In the genomic region with DNA sequence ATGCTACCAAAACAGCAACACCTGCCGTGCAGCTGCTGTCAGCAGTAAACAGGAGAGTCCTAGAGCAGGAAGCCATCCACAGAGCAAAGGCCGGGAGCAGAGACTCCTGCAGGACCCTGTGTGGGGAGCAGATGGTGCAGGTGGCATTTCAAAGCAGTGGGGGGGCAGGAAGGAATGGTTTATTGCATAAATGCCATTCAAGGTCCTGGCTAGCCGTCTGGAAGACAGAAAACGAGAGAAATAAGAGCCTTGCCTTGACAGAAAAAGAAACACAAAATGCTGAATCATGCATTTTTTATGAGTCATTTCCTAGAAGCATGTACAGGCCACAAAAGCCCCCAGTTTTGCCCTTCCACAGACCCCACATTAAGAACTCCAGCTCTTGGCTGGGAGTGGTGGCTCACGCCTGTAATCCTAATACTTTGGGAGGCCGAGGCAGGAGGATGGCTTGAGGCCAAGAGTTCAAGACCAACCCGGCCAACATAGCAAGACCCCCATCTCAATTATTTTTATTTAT, we compare ENCODE assay signal across 10 cellular contexts. TPM values are rescaled to one million over a fixed set of nuclear protein-coding genes. Genes with fewer than 3 reads are reported as not detected.
A peak's percentile ranks its signal among the peaks of the same experiment; 100 is the strongest.
DNase-seq lines count a peak whose midpoint lies in the region; ATAC-seq and TF ChIP-seq lines count a peak whose summit lies in the region.
"Had no signal": no experiment of that assay in that cellular context is flagged by ENCODE, and none has a peak within 500 bp of the region (broad histone marks: within the 10 kb centered on the region; RNA-seq: fewer than 3 reads in every experiment).

No MANE protein-coding gene starts in this region.

- intact Hi-C loops in mammary epithelial cell (cut with micrococcal nuclease) = no loop called here
- intact Hi-C loops in uterus (cut with DNase I; ENCODE audit: low total_unique reads) = no loop called here
- intact Hi-C loops in left cardiac atrium (cut with DNase I) = no loop called here

- in situ Hi-C loops in mammary epithelial cell (cut with MboI; ENCODE audit: low sequenced_read_pairs in 2 of 2) = no loop called here

- H3K9ac ChIP-seq in mammary epithelial cell (ENCODE audit: insufficient read depth, low read length) = no peak overlapping the region

- peak overlapping the region; percentile 22 for H3K4me2 ChIP-seq in mammary epithelial cell (ENCODE audit: insufficient read depth, low read depth, low read length)

- CTCF ChIA-PET in mammary epithelial cell (lab: Charles Lee; ENCODE audit: low non-redundant PET) = no interaction called here

- H3K27me3 ChIP-seq in mammary epithelial cell (ENCODE audit: insufficient read depth, low read length) (no peaks in the 10 kb centered on the region), uterus (no peaks in the 10 kb centered on the region)
- H3K27me3 ChIP-seq: suprapubic skin had no signal

- BruUV-seq in mammary epithelial cell (replicated peaks; lab: Mats Ljungman, UMichigan) = no TSS peak

- TF ChIP-seq CTCF in mammary epithelial cell (conservative IDR thresholded peaks at IDR 0.05 in 1 of 2, IDR thresholded peaks at IDR 0.05 in 1 of 2; ENCODE audit: extremely low read depth in 1 of 2, insufficient read depth in 1 of 2, low read depth in 1 of 2, low read length in 2 of 2) (no peak), uterus (IDR thresholded peaks at IDR 0.05) (no peak)

- H3K27ac ChIP-seq in mammary epithelial cell (ENCODE audit: insufficient read depth, low read depth, low read length) (no peak overlapping the region), uterus (no peak overlapping the region)
- H3K27ac ChIP-seq: suprapubic skin had no signal

- H3K9me3 ChIP-seq in mammary epithelial cell (replicated peaks; ENCODE audit: insufficient read depth, low read length) = no peaks in the 10 kb centered on the region
- no peaks in the 10 kb centered on the region for H3K9me3 ChIP-seq in uterus
- H3K9me3 ChIP-seq: suprapubic skin had no signal

- no peaks in the 10 kb centered on the region for H3K79me2 ChIP-seq in mammary epithelial cell (ENCODE audit: insufficient read depth, low read length)

- H3K4me1 ChIP-seq in mammary epithelial cell (ENCODE audit: insufficient read depth, low read length) (peaks cover 10% of the 10 kb centered on the region), uterus (no peaks in the 10 kb centered on the region)

- DNase-seq in NOMO-1 (lab: John Stamatoyannopoulos, UW; ENCODE audit: unreplicated experiment in 2 of 2) (peak; percentile 22 to 59), NOMO-1 treated with dmso at 0.1 percent for 144 hours (lab: John Stamatoyannopoulos, UW; ENCODE audit: unreplicated experiment) (no peak), NCI-H2171 (lab: John Stamatoyannopoulos, UW) (peak; percentile 92), mammary epithelial cell (peak; percentile 45), skeletal muscle cell (ENCODE audit: low read depth) (peak; percentile 45), uterus (no peak), left cardiac atrium (no peak)

- no peak for TF ChIP-seq POLR2A in uterus (IDR thresholded peaks at IDR 0.05)

- peak overlapping the region; percentile 75 for H2AFZ ChIP-seq in mammary epithelial cell (ENCODE audit: low read depth, low read length)

- no peak overlapping the region for H3K4me3 ChIP-seq in mammary epithelial cell (replicated peaks in 1 of 3; ENCODE audit: insufficient read depth in 1 of 3, low read depth in 2 of 3, low read length in 3 of 3)
- no peak overlapping the region for H3K4me3 ChIP-seq in skeletal muscle cell (ENCODE audit: low read depth, low read length)
- no peak overlapping the region for H3K4me3 ChIP-seq in uterus
- H3K4me3 ChIP-seq: suprapubic skin had no signal

- no peaks in the 10 kb centered on the region for H4K20me1 ChIP-seq in mammary epithelial cell (ENCODE audit: insufficient read depth, low read length)

- dilution Hi-C loops in mammary epithelial cell (cut with HindIII; ENCODE audit: low sequenced_read_pairs) = no loop called here

- H3K36me3 ChIP-seq in mammary epithelial cell (ENCODE audit: insufficient read depth, low read length) (no peaks in the 10 kb centered on the region), uterus (no peaks in the 10 kb centered on the region)
- H3K36me3 ChIP-seq: suprapubic skin had no signal

- 56% methylated on average over 7 of the region's 7 CpGs for WGBS in mammary epithelial cell (ENCODE audit: low coverage, missing lambda C conversion rate)

- no peak for ATAC-seq in left cardiac atrium
- ATAC-seq in GM18907 (IDR thresholded peaks at IDR 0.05; ENCODE audit: unreplicated experiment) = no peak

RNA-seq across cellular contexts. Expression of a gene that starts 5.4 kb away (rescaled TPM):
- under 1 TPM; 0.17 to 0.35 TPM for total RNA-seq in mammary epithelial cell
- not detected for polyA plus RNA-seq in mammary epithelial cell
- 0.31 TPM for polyA minus RNA-seq in mammary epithelial cell
- total RNA-seq in uterus = under 1 TPM in 2 of 4 donors, not detected in 2; 0.14 to 0.40 TPM
- not detected for total RNA-seq in left cardiac atrium
- total RNA-seq: SK-MEL-5 had no signal

RNA-seq across cellular contexts. Expression of a gene that starts 17.1 kb away (rescaled TPM):
- 10 to 100 TPM; 40.0 to 56.7 TPM for total RNA-seq in mammary epithelial cell
- 17.0 TPM for polyA plus RNA-seq in mammary epithelial cell
- polyA minus RNA-seq in mammary epithelial cell = 8.7 TPM
- 100 to 1,000 TPM in 1 of 4 donors, 10 to 100 TPM in 2, 1 to 10 TPM in 1; 4.4 to 103 (median 36.9) TPM for total RNA-seq in uterus
- 10 to 100 TPM; 55.3 to 57.7 TPM for total RNA-seq in left cardiac atrium

RNA-seq across cellular contexts. Expression of a gene that starts 27.4 kb away (rescaled TPM):
- 10 to 100 TPM; 10.0 to 43.2 TPM for total RNA-seq in mammary epithelial cell
- polyA plus RNA-seq in mammary epithelial cell = 9.8 TPM
- polyA minus RNA-seq in mammary epithelial cell = 7.1 TPM
- 100 to 1,000 TPM in 1 of 4 donors, 10 to 100 TPM in 3; 15.3 to 211 (median 43.8) TPM for total RNA-seq in uterus
- 100 to 1,000 TPM; 200 to 241 TPM for total RNA-seq in left cardiac atrium

RNA-seq across cellular contexts. Expression of a gene that starts 40.6 kb away (rescaled TPM):
- 1 to 10 TPM; 4.2 to 9.6 TPM for total RNA-seq in mammary epithelial cell
- polyA plus RNA-seq in mammary epithelial cell = 4.7 TPM
- 7.1 TPM for polyA minus RNA-seq in mammary epithelial cell
- total RNA-seq in uterus = 10 to 100 TPM in 2 of 4 donors, 1 to 10 TPM in 2; 4.4 to 48.9 (median 12.5) TPM
- total RNA-seq in left cardiac atrium = 10 to 100 TPM; 15.6 to 21.1 TPM

RNA-seq across cellular contexts. Expression of a gene that starts 53.2 kb away (rescaled TPM):
- total RNA-seq in mammary epithelial cell = 10 to 100 TPM; 32.3 to 81.6 TPM
- 56.2 TPM for polyA plus RNA-seq in mammary epithelial cell
- polyA minus RNA-seq in mammary epithelial cell = 163 TPM
- 10 to 100 TPM; 32.0 to 72.6 (median 46.4) TPM for total RNA-seq in uterus
- 10 to 100 TPM; 29.0 to 29.6 TPM for total RNA-seq in left cardiac atrium

Comparison
In these comparisons a context has a peak if more than half of its experiments do, and no peak if none do; other contexts are left out.
1. DNase-seq: peak in NOMO-1 (2 of 2), NCI-H2171 (single experiment), mammary epithelial cell (single experiment) and skeletal muscle cell (single experiment); none in NOMO-1 treated with dmso at 0.1 percent for 144 hours (single experiment), uterus (0 of 2) and left cardiac atrium (single experiment).